ENCODE assay signal across 7 cellular contexts in the genomic region with DNA sequence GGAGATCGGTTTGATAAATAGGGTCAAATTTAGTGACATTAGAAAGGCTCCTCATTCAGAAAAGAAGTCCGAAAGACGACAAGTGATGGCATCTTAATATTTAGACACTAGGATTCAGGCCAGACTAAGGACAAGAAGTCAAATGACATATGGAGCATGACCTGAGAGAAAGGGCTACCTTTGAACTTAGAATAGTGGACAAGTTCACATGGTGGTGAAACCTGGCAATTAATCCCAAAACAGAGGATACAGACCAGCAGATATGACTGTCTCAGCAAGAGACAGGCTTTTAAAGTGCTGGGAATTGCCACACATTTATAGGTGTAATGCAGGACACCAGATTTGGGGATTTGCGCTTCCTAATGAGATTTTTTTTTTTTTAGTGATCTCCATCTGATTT.
"Had no signal": no experiment of that assay in that cellular context is flagged by ENCODE, and none has a peak within 500 bp of the region (broad histone marks: within the 10 kb centered on the region; RNA-seq: fewer than 3 reads in every experiment).

No MANE protein-coding gene starts in this region.

- H3K4me3 ChIP-seq: GM23338 had no signal

- FAIRE-seq: H1, H54, HTR-8/SVneo had no signal

- ATAC-seq: GM23338 had no signal

- DNase-seq: H9, HCEC 1CT, KBM-7 had no signal

- H3K4me2 ChIP-seq: GM23338 had no signal

- H2AFZ ChIP-seq: GM23338 had no signal
